Comparison of ENCODE assay signal across 9 cellular contexts in the genomic region with DNA sequence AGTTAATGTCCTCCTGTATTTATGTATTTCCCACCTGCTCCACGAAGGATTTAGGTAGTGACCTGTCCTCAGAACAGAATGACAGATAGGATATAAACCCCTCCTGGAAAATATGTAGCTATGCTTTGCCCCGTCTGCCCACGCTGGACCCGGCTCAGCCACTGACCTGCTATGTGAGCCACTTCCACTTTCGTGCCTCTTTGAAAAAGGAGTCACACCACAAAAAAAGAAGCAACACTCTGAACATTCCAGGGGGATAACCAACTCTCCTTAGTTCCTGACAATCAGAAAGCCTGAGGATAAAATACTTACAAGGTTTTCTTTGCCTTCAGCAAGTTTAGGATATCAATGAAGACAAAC. TPM values are rescaled to one million over a fixed set of nuclear protein-coding genes. Genes with fewer than 3 reads are reported as not detected.
DNase-seq lines count a peak whose midpoint lies in the region; ATAC-seq, FAIRE-seq and TF ChIP-seq lines count a peak whose summit lies in the region.
"Had no signal": no experiment of that assay in that cellular context is flagged by ENCODE, and none has a peak within 500 bp of the region (broad histone marks: within the 10 kb centered on the region; RNA-seq: fewer than 3 reads in every experiment).

No MANE protein-coding gene starts in this region.

- 9% methylated on average over 5 of the region's 5 CpGs for WGBS in right lobe of liver (ENCODE audit: insufficient coverage, low coverage, low lambda C conversion rate, missing lambda C conversion rate)

- H3K9me3 ChIP-seq in ascending aorta (no peaks in the 10 kb centered on the region), right lobe of liver (no peaks in the 10 kb centered on the region), stomach smooth muscle (ENCODE audit: control insufficient read depth in 2 of 2, low read length in 2 of 2) (no peaks in the 10 kb centered on the region)

- ATAC-seq in right lobe of liver (no peak), HG02798 (IDR thresholded peaks at IDR 0.05; ENCODE audit: poor library complexity, unreplicated experiment) (no peak)

- H3K4me3 ChIP-seq in ascending aorta = peak overlapping the region; percentile 32 to 39
- peak overlapping the region; percentile 3 to 41 (median 36) for H3K4me3 ChIP-seq in right lobe of liver
- peak overlapping the region in 1 of 2 donors; percentile 9 for H3K4me3 ChIP-seq in stomach smooth muscle (ENCODE audit: low read length in 2 of 2)

- no peak for TF ChIP-seq POLR2A in right lobe of liver (IDR thresholded peaks at IDR 0.05)

- TF ChIP-seq CTCF in ascending aorta (IDR thresholded peaks at IDR 0.05) = no peak
- no peak for TF ChIP-seq CTCF in right lobe of liver (IDR thresholded peaks at IDR 0.05)

- peaks cover 6 to 20% of the 10 kb centered on the region in 2 donors for H3K4me1 ChIP-seq in ascending aorta
- H3K4me1 ChIP-seq in right lobe of liver = peaks cover 0 to 87% (median 38%) of the 10 kb centered on the region in 4 donors
- H3K4me1 ChIP-seq in stomach smooth muscle (ENCODE audit: control insufficient read depth, insufficient read depth, low read length) = peaks cover 10% of the 10 kb centered on the region

- peak overlapping the region; percentile 8 to 36 for H3K9ac ChIP-seq in stomach smooth muscle (ENCODE audit: low read length in 2 of 2)

- H3K27me3 ChIP-seq in ascending aorta (no peaks in the 10 kb centered on the region), right lobe of liver (no peaks in the 10 kb centered on the region), stomach smooth muscle (ENCODE audit: control insufficient read depth in 1 of 2, insufficient read depth in 2 of 2, low read length in 2 of 2) (no peaks in the 10 kb centered on the region)

- DNase-seq in HTR-8/SVneo (ENCODE audit: insufficient read length, low spot score) = peak; percentile 21
- peak in 1 of 2 donors; percentile 60 for DNase-seq in ascending aorta (ENCODE audit: low spot score in 2 of 2)
- DNase-seq in right lobe of liver = no peak
- no peak for DNase-seq in NCI-H446 treated with DMSO at 0.1 percent for 48 hours (lab: John Stamatoyannopoulos, UW)
- DNase-seq in dermis blood vessel endothelial cell = no peak
- no peak for DNase-seq in NCI-H82 (lab: John Stamatoyannopoulos, UW)
- DNase-seq: activated CD4-positive, CD25-positive, alpha-beta regulatory T cell treated with anti-CD3 and anti-CD28 coated beads, Interleukin-2, amount 50 U/mL, for 72 hours had no signal

- peak overlapping the region; percentile 47 to 65 for H3K27ac ChIP-seq in ascending aorta
- peak overlapping the region; percentile 89 to 98 (median 90) for H3K27ac ChIP-seq in right lobe of liver
- H3K27ac ChIP-seq in stomach smooth muscle (ENCODE audit: low read length) = no peak overlapping the region

- intact Hi-C loops in ascending aorta (cut with DNase I) = no loop called here
- intact Hi-C loops in right lobe of liver (cut with DNase I) = loop anchor here in 1 of 2 donors (10.0 kb wide), 1 partner anchor 70 kb away; no protein-coding TSS in a partner anchor

- H3K36me3 ChIP-seq in ascending aorta (no peaks in the 10 kb centered on the region), right lobe of liver (no peaks in the 10 kb centered on the region), stomach smooth muscle (ENCODE audit: control insufficient read depth in 2 of 2, insufficient read depth in 2 of 2, low read length in 2 of 2) (no peaks in the 10 kb centered on the region)

- FAIRE-seq in HTR-8/SVneo (lab: Jason Lieb, UNC) = peak; percentile 40

RNA-seq across cellular contexts. Expression of gene ACSL1, which starts 11.1 kb away (rescaled TPM):
- total RNA-seq in ascending aorta (31.8 TPM), right lobe of liver (1,000 to 10,000 TPM in 1 of 6 experiments, 100 to 1,000 TPM in 5; 544 to 1,154 (median 743) TPM), dermis blood vessel endothelial cell (8.7 and 10.4 TPM in 2 replicates)

Comparison
In these comparisons a context has a peak if more than half of its experiments do, and no peak if none do; other contexts are left out.
1. RNA of gene ACSL1, which starts 11.1 kb away (total RNA-seq): 544 to 1,154 TPM in right lobe of liver; 31.8 TPM in ascending aorta (single experiment) and 8.7 to 10.4 TPM in dermis blood vessel endothelial cell; every median in the first group is over 10 times any median in the second.